In genomic region chr10:102393411-102394078, GRCh38 we compare ENCODE assay signal across 8 cellular contexts. TPM values are rescaled to one million over a fixed set of nuclear protein-coding genes. Genes with fewer than 3 reads are reported as not detected.
A peak's percentile ranks its signal among the peaks of the same experiment; 100 is the strongest.
DNase-seq lines count a peak whose midpoint lies in the region; ATAC-seq and TF ChIP-seq lines count a peak whose summit lies in the region.

No MANE protein-coding gene starts in this region.

- 45% methylated on average over 30 of the region's 30 CpGs for WGBS in ectodermal cell, 2 experiments

- peaks cover 16% of the 10 kb centered on the region for H3K4me1 Mint-ChIP-seq in Calu3 (ENCODE audit: low read depth, unreplicated experiment)

- in situ Hi-C loops in ACHN (cut with HindIII; ENCODE audit: low pct_ligation_motif_present, low pct_unique_long_range_greater_than_20kb, low sequenced_read_pairs) = no loop called here

- BruUV-seq in Calu3 (replicated peaks; lab: Mats Ljungman, UMichigan) = TSS peak; percentile 80

- no peaks in the 10 kb centered on the region for H3K9me3 Mint-ChIP-seq in Calu3 (ENCODE audit: low read depth, unreplicated experiment)

- H3K36me3 ChIP-seq in ectodermal cell (ENCODE audit: control insufficient read depth, insufficient read depth, low read length) (no peaks in the 10 kb centered on the region), neuron (ENCODE audit: insufficient read depth, low read length) (peaks cover 4% of the 10 kb centered on the region)

- H3K27ac Mint-ChIP-seq in Calu3 (ENCODE audit: unreplicated experiment) = peak overlapping the region; percentile 88

- no peak overlapping the region for H3K27ac ChIP-seq in ectodermal cell (ENCODE audit: insufficient read depth, low read depth, low read length, poor library complexity, severe bottlenecking)

- H3K9me3 ChIP-seq in ectodermal cell (ENCODE audit: control insufficient read depth, low read length) (no peaks in the 10 kb centered on the region), neuron (ENCODE audit: low read length) (no peaks in the 10 kb centered on the region)

- H3K4me3 ChIP-seq in LNCaP clone FGC (ENCODE audit: low read depth, low read length) = peak overlapping the region; percentile 90
- H3K4me3 ChIP-seq in ectodermal cell (ENCODE audit: insufficient read depth, low read depth, low read length) = peak overlapping the region; percentile 71
- peak overlapping the region; percentile 54 for H3K4me3 ChIP-seq in neuron (ENCODE audit: low read length)

- H3K27me3 ChIP-seq in ectodermal cell (ENCODE audit: control insufficient read depth, insufficient read depth, low read length, poor library complexity, severe bottlenecking) (peaks cover 61% of the 10 kb centered on the region), neuron (ENCODE audit: insufficient read depth, low read length) (no peaks in the 10 kb centered on the region)

- peaks cover 14% of the 10 kb centered on the region for H3K4me1 ChIP-seq in ectodermal cell (ENCODE audit: control insufficient read depth, insufficient read depth, low read length)
- peaks cover 18% of the 10 kb centered on the region for H3K4me1 ChIP-seq in neuron (ENCODE audit: insufficient read depth, low read length)

- no peaks in the 10 kb centered on the region for H3K27me3 Mint-ChIP-seq in Calu3 (ENCODE audit: unreplicated experiment)

- peak overlapping the region; percentile 91 for H2AFZ ChIP-seq in neuron (ENCODE audit: low read depth, low read length)

- TF ChIP-seq CTCF in Calu3 (IDR thresholded peaks at IDR 0.05; ENCODE audit: unreplicated experiment) (peak; percentile 78), LNCaP clone FGC (IDR thresholded peaks at IDR 0.05; ENCODE audit: control insufficient read depth, extremely low read depth, insufficient read depth) (no peak; the same call in none of the 2 replicates)

- no peak for DNase-seq in Calu3
- DNase-seq in LNCaP clone FGC (ENCODE audit: low read depth) = peak; percentile 33
- no peak for DNase-seq in 8988T
- no peak for DNase-seq in COR-L47 (lab: John Stamatoyannopoulos, UW)
- DNase-seq in ACHN = no peak

- no peak for ATAC-seq in HG03439 (IDR thresholded peaks at IDR 0.05; ENCODE audit: unreplicated experiment)

- peaks cover 36% of the 10 kb centered on the region for H3K36me3 Mint-ChIP-seq in Calu3 (ENCODE audit: insufficient read depth, unreplicated experiment)

- CTCF ChIA-PET in Calu3 (lab: Charles Lee) = interaction anchor here (0.9 to 3.3 kb wide), 3 partner anchors 10 to 168 kb away, joined by 3 to 18 read pairs (median 3); partner anchors contain the start of genes ELOVL3 and FBXL15

- peak overlapping the region; percentile 90 for H3K4me3 Mint-ChIP-seq in Calu3 (ENCODE audit: low read depth, unreplicated experiment)

- intact Hi-C loops in Calu3 (cut with micrococcal nuclease; ENCODE audit: unreplicated experiment) = no loop called here

RNA-seq across cellular contexts. Expression of gene NFKB2, which starts 2.0 kb away (rescaled TPM):
- 64.7 and 72.9 TPM in 2 replicates for total RNA-seq in Calu3 (2022)
- 22.6 TPM for polyA plus RNA-seq in ectodermal cell (2013, experiment 1 of 4)
- 16.3 TPM for polyA plus RNA-seq in ectodermal cell (2013, experiment 2 of 4)
- 15.0 TPM for polyA plus RNA-seq in ectodermal cell (2013, experiment 3 of 4)
- 17.0 TPM for polyA plus RNA-seq in ectodermal cell (2013, experiment 4 of 4)

RNA-seq across cellular contexts. Expression of gene PSD, which starts 25.0 kb away (rescaled TPM):
- total RNA-seq in Calu3 (2022) = 0.34 and 0.35 TPM in 2 replicates
- 6.1 TPM for polyA plus RNA-seq in ectodermal cell (2013, experiment 1 of 4)
- 5.4 TPM for polyA plus RNA-seq in ectodermal cell (2013, experiment 2 of 4)
- polyA plus RNA-seq in ectodermal cell (2013, experiment 3 of 4) = 5.8 TPM
- polyA plus RNA-seq in ectodermal cell (2013, experiment 4 of 4) = 7.0 TPM

RNA-seq across cellular contexts. Expression of gene FBXL15, which starts 27.1 kb away (rescaled TPM):
- 5.5 and 6.4 TPM in 2 replicates for total RNA-seq in Calu3 (2022)
- polyA plus RNA-seq in ectodermal cell (2013, experiment 1 of 4) = 6.9 TPM
- 5.9 TPM for polyA plus RNA-seq in ectodermal cell (2013, experiment 2 of 4)
- 8.9 TPM for polyA plus RNA-seq in ectodermal cell (2013, experiment 3 of 4)
- 8.7 TPM for polyA plus RNA-seq in ectodermal cell (2013, experiment 4 of 4)

RNA-seq across cellular contexts. Expression of gene CUEDC2, which starts 38.8 kb away (rescaled TPM):
- total RNA-seq in Calu3 (2022) = 38.1 and 43.8 TPM in 2 replicates
- polyA plus RNA-seq in ectodermal cell (2013, experiment 1 of 4) = 106 TPM
- polyA plus RNA-seq in ectodermal cell (2013, experiment 2 of 4) = 103 TPM
- 91.0 TPM for polyA plus RNA-seq in ectodermal cell (2013, experiment 3 of 4)
- 98.4 TPM for polyA plus RNA-seq in ectodermal cell (2013, experiment 4 of 4)

RNA-seq across cellular contexts. Expression of gene C10orf95, which starts 57.8 kb away (rescaled TPM):
- 0.57 and 0.59 TPM in 2 replicates for total RNA-seq in Calu3 (2022)
- polyA plus RNA-seq in ectodermal cell (2013, experiment 1 of 4) = not detected
- polyA plus RNA-seq in ectodermal cell (2013, experiment 2 of 4) = 0.12 TPM
- not detected for polyA plus RNA-seq in ectodermal cell (2013, experiment 3 of 4)
- polyA plus RNA-seq in ectodermal cell (2013, experiment 4 of 4) = not detected
